In genomic region chr14:66315548-66315947, GRCh38 we compare ENCODE assay signal across 1 cellular context.
TF ChIP-seq lines count a peak whose summit lies in the region.

No MANE protein-coding gene starts in this region.

TF ChIP-seq in HepG2, 621 proteins besides CTCF, POLR2A, EP300 and RAD21 (continued from another document):
- TF ChIP-seq, protein P1, sequence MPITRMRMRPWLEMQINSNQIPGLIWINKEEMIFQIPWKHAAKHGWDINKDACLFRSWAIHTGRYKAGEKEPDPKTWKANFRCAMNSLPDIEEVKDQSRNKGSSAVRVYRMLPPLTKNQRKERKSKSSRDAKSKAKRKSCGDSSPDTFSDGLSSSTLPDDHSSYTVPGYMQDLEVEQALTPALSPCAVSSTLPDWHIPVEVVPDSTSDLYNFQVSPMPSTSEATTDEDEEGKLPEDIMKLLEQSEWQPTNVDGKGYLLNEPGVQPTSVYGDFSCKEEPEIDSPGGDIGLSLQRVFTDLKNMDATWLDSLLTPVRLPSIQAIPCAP (CRISPR knock-in tag; IDR thresholded peaks at IDR 0.05; ENCODE audit: low read depth), result no peak
- TF ChIP-seq ZNF614 (CRISPR knock-in tag; IDR thresholded peaks at IDR 0.05; ENCODE audit: borderline replicate concordance) (no peak), ATF1 (CRISPR knock-in tag; IDR thresholded peaks at IDR 0.05) (no peak), ARNT2 (CRISPR knock-in tag; IDR thresholded peaks at IDR 0.05; ENCODE audit: low read depth) (no peak), MED1 (CRISPR knock-in tag; IDR thresholded peaks at IDR 0.05) (no peak), HOXA5 (CRISPR knock-in tag; IDR thresholded peaks at IDR 0.05) (no peak)
- TF ChIP-seq, protein P2, sequence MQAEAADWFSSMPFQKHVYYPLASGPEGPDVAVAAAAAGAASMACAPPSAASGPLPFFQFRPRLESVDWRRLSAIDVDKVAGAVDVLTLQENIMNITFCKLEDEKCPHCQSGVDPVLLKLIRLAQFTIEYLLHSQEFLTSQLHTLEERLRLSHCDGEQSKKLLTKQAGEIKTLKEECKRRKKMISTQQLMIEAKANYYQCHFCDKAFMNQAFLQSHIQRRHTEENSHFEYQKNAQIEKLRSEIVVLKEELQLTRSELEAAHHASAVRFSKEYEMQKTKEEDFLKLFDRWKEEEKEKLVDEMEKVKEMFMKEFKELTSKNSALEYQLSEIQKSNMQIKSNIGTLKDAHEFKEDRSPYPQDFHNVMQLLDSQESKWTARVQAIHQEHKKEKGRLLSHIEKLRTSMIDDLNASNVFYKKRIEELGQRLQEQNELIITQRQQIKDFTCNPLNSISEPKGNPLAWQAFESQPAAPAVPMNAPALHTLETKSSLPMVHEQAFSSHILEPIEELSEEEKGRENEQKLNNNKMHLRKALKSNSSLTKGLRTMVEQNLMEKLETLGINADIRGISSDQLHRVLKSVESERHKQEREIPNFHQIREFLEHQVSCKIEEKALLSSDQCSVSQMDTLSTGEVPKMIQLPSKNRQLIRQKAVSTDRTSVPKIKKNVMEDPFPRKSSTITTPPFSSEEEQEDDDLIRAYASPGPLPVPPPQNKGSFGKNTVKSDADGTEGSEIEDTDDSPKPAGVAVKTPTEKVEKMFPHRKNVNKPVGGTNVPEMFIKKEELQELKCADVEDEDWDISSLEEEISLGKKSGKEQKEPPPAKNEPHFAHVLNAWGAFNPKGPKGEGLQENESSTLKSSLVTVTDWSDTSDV (CRISPR knock-in tag; IDR thresholded peaks at IDR 0.05), result no peak
